Comparison of ENCODE assay signal across 10 cellular contexts in the genomic region with DNA sequence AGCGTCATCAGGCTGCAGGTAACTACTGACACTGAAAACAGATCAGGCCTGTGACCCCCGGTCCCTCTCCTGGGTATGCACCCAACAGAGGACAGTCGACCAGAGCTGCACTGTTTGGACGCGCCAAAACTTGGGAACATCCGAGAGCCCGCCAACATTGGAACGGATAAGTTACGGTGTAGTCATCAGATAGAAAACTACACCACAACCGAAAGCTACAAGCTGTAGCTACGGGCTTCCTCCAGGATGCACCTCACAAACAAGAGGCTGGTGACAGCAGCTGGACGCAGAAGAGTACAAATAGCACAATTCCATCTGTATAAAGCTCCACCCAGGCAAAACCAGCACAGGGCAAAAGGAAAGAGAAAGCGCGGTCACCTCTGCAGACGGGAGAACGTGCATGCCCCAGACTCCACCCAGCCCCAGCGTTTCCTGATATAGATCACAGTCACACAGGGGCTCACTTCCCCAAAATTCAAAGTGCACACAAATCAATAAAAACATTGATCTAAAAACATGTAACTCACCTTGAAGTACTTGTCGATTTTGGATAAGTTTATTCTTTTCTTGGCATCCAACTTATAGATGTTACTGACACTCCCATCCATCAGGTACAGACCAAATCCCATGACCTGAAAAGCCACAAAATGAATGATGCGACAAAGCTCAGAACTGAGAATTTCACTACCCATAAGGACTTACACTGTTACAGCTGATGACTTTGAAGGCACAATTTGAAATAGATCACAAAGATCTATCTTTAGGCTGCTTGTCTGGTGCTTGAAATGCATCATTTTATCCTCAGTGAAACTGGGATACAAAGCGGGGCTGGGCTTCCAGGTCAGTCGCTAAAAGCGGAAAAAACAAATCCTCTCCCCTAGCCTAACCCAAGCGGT. TPM values are rescaled to one million over a fixed set of nuclear protein-coding genes. Genes with fewer than 3 reads are reported as not detected.
DNase-seq lines count a peak whose midpoint lies in the region; ATAC-seq and TF ChIP-seq lines count a peak whose summit lies in the region.
"Had no signal": no experiment of that assay in that cellular context is flagged by ENCODE, and none has a peak within 500 bp of the region (broad histone marks: within the 10 kb centered on the region; RNA-seq: fewer than 3 reads in every experiment).

No MANE protein-coding gene starts in this region.

- no peak overlapping the region for H3K4me3 ChIP-seq in PC-3 (ENCODE audit: low read length)

- POLR2A ChIA-PET in activated B cell treated with CpG ODN at 0.5 μM for 24 hours (lab: Charles Lee) (interaction anchor here (0.6 to 1.2 kb wide), 2 partner anchors 97 to 103 kb away, joined by 3 to 4 read pairs; partner anchors contain the start of gene TUBGCP5), PC-3 (lab: Charles Lee; ENCODE audit: unreplicated experiment) (no interaction called here)

- no peak overlapping the region for H3K27ac ChIP-seq in PC-3 (ENCODE audit: low read length)

- no peaks in the 10 kb centered on the region for H3K36me3 Mint-ChIP-seq in activated B cell treated with CpG ODN at 0.5 μM for 24 hours (ENCODE audit: low read depth)

- intact Hi-C loops in activated B cell treated with CpG ODN at 0.5 μM for 24 hours (cut with micrococcal nuclease) = loop anchor here (10.0 kb wide), 2 partner anchors 72 to 152 kb away; partner anchors contain the start of gene NIPA1
- intact Hi-C loops in PC-3 (cut with micrococcal nuclease) = no loop called here

- H3F3A ChIP-seq in PC-3 (ENCODE audit: low read length, unreplicated experiment) = no peaks in the 10 kb centered on the region

- BruUV-seq in PC-3 (replicated peaks; lab: Mats Ljungman, UMichigan) = no TSS peak

- no peaks in the 10 kb centered on the region for H3K27me3 Mint-ChIP-seq in activated B cell treated with CpG ODN at 0.5 μM for 24 hours
- H3K27me3 Mint-ChIP-seq: progenitor cell of endocrine pancreas had no signal

- peak overlapping the region; percentile 58 for H3K4me3 Mint-ChIP-seq in activated B cell treated with CpG ODN at 0.5 μM for 24 hours

- ATAC-seq in GM18870 (IDR thresholded peaks at IDR 0.05; ENCODE audit: unreplicated experiment) = peak; percentile 56
- ATAC-seq in GM21529 (IDR thresholded peaks at IDR 0.05; ENCODE audit: unreplicated experiment) = peak; percentile 94
- ATAC-seq in HG03280 (IDR thresholded peaks at IDR 0.05; ENCODE audit: unreplicated experiment) = peak; percentile 94
- peak; percentile 89 for ATAC-seq in activated B cell treated with CpG ODN at 0.5 μM for 24 hours (ENCODE audit: low read depth)
- no peak for ATAC-seq in PC-3
- ATAC-seq in esophagus mucosa = no peak

- H3K27ac Mint-ChIP-seq in activated B cell treated with CpG ODN at 0.5 μM for 24 hours = peak overlapping the region; percentile 65

- H3K9me3 ChIP-seq in PC-3 (ENCODE audit: low read length) = no peaks in the 10 kb centered on the region

- no peak overlapping the region for H3K4me2 ChIP-seq in PC-3 (ENCODE audit: low read length)

- H3K9me2 ChIP-seq in PC-3 (replicated peaks; ENCODE audit: low read length) = no peaks in the 10 kb centered on the region

- no peaks in the 10 kb centered on the region for H3K9me3 Mint-ChIP-seq in activated B cell treated with CpG ODN at 0.5 μM for 24 hours

- H3K79me2 ChIP-seq in PC-3 (ENCODE audit: low read length) = no peaks in the 10 kb centered on the region

- TF ChIP-seq CTCF in activated B cell treated with CpG ODN at 0.5 μM for 24 hours (IDR thresholded peaks at IDR 0.05) = no peak
- TF ChIP-seq CTCF in PC-3 (conservative IDR thresholded peaks at IDR 0.05; ENCODE audit: low read depth, low read length) = no peak

- H3K4me1 Mint-ChIP-seq in activated B cell treated with CpG ODN at 0.5 μM for 24 hours = peaks cover 45% of the 10 kb centered on the region

- H3K9ac ChIP-seq in PC-3 (ENCODE audit: low read length) = no peak overlapping the region

- CTCF ChIA-PET in activated B cell treated with CpG ODN at 0.5 μM for 24 hours (lab: Charles Lee) (no interaction called here), PC-3 (lab: Charles Lee) (no interaction called here)

- no peaks in the 10 kb centered on the region for H3K27me3 ChIP-seq in PC-3 (ENCODE audit: low read length)

- peaks cover 20% of the 10 kb centered on the region; the same call in 1 of the 2 replicates for H3K36me3 ChIP-seq in PC-3 (ENCODE audit: low read depth, low read length)

- peaks cover 9% of the 10 kb centered on the region for H3K4me1 ChIP-seq in PC-3 (ENCODE audit: insufficient read depth, low read length)

- DNase-seq in activated B cell treated with CpG ODN at 0.5 μM for 24 hours (no peak), HT-29 (ENCODE audit: low spot score) (no peak), NCI-H2196 treated with DMSO at 0.1 percent for 48 hours (lab: John Stamatoyannopoulos, UW; ENCODE audit: unreplicated experiment) (no peak), PC-3 (no peak)
- DNase-seq: NCI-H526 had no signal

- H2AFZ ChIP-seq in PC-3 (ENCODE audit: low read length) = no peak overlapping the region

- H4K20me1 ChIP-seq in PC-3 (ENCODE audit: low read length) = no peaks in the 10 kb centered on the region

RNA-seq across cellular contexts. Expression of gene CYFIP1, which starts 43.3 kb away (rescaled TPM):
- 11.4 and 16.4 TPM in 2 replicates for total RNA-seq in activated B cell treated with CpG ODN at 0.5 μM for 24 hours
- 193 and 215 TPM in 2 replicates for total RNA-seq in HT-29 (2014; rRNA removed; shearing (Covaris generic))
- 80.3 and 85.4 TPM in 2 replicates for total RNA-seq in PC-3 (2014; rRNA removed)
- 118 TPM for total RNA-seq in esophagus mucosa

Comparison
In these comparisons a context has a peak if more than half of its experiments do, and no peak if none do; other contexts are left out.
1. ATAC-seq: peak in GM18870 (single experiment), GM21529 (single experiment), HG03280 (single experiment) and activated B cell treated with CpG ODN at 0.5 μM for 24 hours (single experiment); none in PC-3 (single experiment) and esophagus mucosa (single experiment).